ENCODE assay signal across 1 cellular context in genomic region chr7:111561909-111562732, GRCh38.
TF ChIP-seq lines count a peak whose summit lies in the region.

Gene IMMP2L, minus strand, starts transcription at chr7:111562492.

TF ChIP-seq in K562, 482 proteins besides CTCF, POLR2A, EP300 and RAD21 (continued from another document and continues in another):
- TF ChIP-seq ZBTB11 (CRISPR knock-in tag; IDR thresholded peaks at IDR 0.05) (peak in 1 of 3 experiments; percentile 32; a peak in 1 of 6 replicates), ZNF354B (CRISPR knock-in tag; IDR thresholded peaks at IDR 0.05) (no peak), SUPT5H (IDR thresholded peaks at IDR 0.05) (peak; percentile 75), NCOA4 (IDR thresholded peaks at IDR 0.05; ENCODE audit: partially characterized antibody) (no peak), POLR3G (IDR thresholded peaks at IDR 0.05; ENCODE audit: extremely low read depth, insufficient read length, insufficient replicate concordance) (no peak), IRF1 (CRISPR knock-in tag; IDR thresholded peaks at IDR 0.05; ENCODE audit: borderline replicate concordance) (peak; percentile 97; the same call in 1 of the 2 replicates), MYNN (IDR thresholded peaks at IDR 0.05) (peak; percentile 59), MYNN (CRISPR knock-in tag; IDR thresholded peaks at IDR 0.05) (no peak), TRIM24 (IDR thresholded peaks at IDR 0.05) (peak in 1 of 2 experiments; percentile 27; a peak in 1 of 4 replicates), RB1 (IDR thresholded peaks at IDR 0.05; ENCODE audit: low read depth) (peak; percentile 85), ZNF311 (CRISPR knock-in tag; IDR thresholded peaks at IDR 0.05) (no peak), C11orf30 (IDR thresholded peaks at IDR 0.05; ENCODE audit: low read depth) (no peak), TFE3 (CRISPR knock-in tag; IDR thresholded peaks at IDR 0.05) (no peak; the same call in 1 of the 2 replicates), TOE1 (IDR thresholded peaks at IDR 0.05; ENCODE audit: borderline replicate concordance) (peak; percentile 94), TOE1 (CRISPR knock-in tag; IDR thresholded peaks at IDR 0.05; ENCODE audit: borderline replicate concordance, low read depth) (no peak), CCAR2 (IDR thresholded peaks at IDR 0.05; ENCODE audit: low read depth, low read length) (no peak), IRF2 (CRISPR knock-in tag; IDR thresholded peaks at IDR 0.05) (0 out of 2 replicates have a peak, but pooled peaks have one; percentile 57), MAFG (tag; conservative IDR thresholded peaks at IDR 0.05) (no peak), MEIS2 (IDR thresholded peaks at IDR 0.05; ENCODE audit: partially characterized antibody) (peak; percentile 83), UBTF (IDR thresholded peaks at IDR 0.05; ENCODE audit: borderline replicate concordance in 1 of 2, low read depth in 2 of 2, low read length in 2 of 2) (peak; percentile 79 to 88; a peak in 3 of 4 replicates), BRF2 (IDR thresholded peaks at IDR 0.05; ENCODE audit: borderline replicate concordance, insufficient read depth, insufficient read length) (no peak), ZKSCAN8 (CRISPR knock-in tag; IDR thresholded peaks at IDR 0.05) (no peak), SAP30 (IDR thresholded peaks at IDR 0.05; ENCODE audit: borderline replicate concordance, insufficient read depth, low read depth, low read length, poor library complexity, severe bottlenecking) (peak; percentile 78), SMC3 (conservative IDR thresholded peaks at IDR 0.05; ENCODE audit: insufficient read depth, low read depth, low read length) (peak; percentile 38; the same call in 1 of the 2 replicates), MAFF (IDR thresholded peaks at IDR 0.05; ENCODE audit: low read length) (no peak), ZKSCAN3 (CRISPR knock-in tag; IDR thresholded peaks at IDR 0.05) (no peak), SP2 (IDR thresholded peaks at IDR 0.05; ENCODE audit: extremely low read depth, low read depth, low read length, poor library complexity, severe bottlenecking) (no peak), RBM22 (IDR thresholded peaks at IDR 0.05; ENCODE audit: low read depth, low read length, poor library complexity, severe bottlenecking) (peak; percentile 69), ZNF584 (CRISPR knock-in tag; IDR thresholded peaks at IDR 0.05; ENCODE audit: low read depth) (no peak), HNRNPH1 (optimal IDR thresholded peaks at IDR 0.05; ENCODE audit: low read depth, low read length) (peak; percentile 48), RBM25 (IDR thresholded peaks at IDR 0.05; ENCODE audit: low read depth, low read length, severe bottlenecking) (peak; percentile 41), TEAD4 (IDR thresholded peaks at IDR 0.05; ENCODE audit: low read length) (peak; percentile 55), TEAD4 (CRISPR knock-in tag; IDR thresholded peaks at IDR 0.05; ENCODE audit: borderline replicate concordance) (peak; percentile 92; the same call in 1 of the 2 replicates)
- TF ChIP-seq, protein P1, sequence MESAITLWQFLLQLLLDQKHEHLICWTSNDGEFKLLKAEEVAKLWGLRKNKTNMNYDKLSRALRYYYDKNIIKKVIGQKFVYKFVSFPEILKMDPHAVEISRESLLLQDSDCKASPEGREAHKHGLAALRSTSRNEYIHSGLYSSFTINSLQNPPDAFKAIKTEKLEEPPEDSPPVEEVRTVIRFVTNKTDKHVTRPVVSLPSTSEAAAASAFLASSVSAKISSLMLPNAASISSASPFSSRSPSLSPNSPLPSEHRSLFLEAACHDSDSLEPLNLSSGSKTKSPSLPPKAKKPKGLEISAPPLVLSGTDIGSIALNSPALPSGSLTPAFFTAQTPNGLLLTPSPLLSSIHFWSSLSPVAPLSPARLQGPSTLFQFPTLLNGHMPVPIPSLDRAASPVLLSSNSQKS (CRISPR knock-in tag; IDR thresholded peaks at IDR 0.05) = no peak
- TF ChIP-seq, protein P2, sequence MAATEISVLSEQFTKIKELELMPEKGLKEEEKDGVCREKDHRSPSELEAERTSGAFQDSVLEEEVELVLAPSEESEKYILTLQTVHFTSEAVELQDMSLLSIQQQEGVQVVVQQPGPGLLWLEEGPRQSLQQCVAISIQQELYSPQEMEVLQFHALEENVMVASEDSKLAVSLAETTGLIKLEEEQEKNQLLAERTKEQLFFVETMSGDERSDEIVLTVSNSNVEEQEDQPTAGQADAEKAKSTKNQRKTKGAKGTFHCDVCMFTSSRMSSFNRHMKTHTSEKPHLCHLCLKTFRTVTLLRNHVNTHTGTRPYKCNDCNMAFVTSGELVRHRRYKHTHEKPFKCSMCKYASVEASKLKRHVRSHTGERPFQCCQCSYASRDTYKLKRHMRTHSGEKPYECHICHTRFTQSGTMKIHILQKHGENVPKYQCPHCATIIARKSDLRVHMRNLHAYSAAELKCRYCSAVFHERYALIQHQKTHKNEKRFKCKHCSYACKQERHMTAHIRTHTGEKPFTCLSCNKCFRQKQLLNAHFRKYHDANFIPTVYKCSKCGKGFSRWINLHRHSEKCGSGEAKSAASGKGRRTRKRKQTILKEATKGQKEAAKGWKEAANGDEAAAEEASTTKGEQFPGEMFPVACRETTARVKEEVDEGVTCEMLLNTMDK (IDR thresholded peaks at IDR 0.05; ENCODE audit: borderline replicate concordance, insufficient read depth, low read depth, low read length, poor library complexity, severe bottlenecking) = peak; percentile 17
- TF ChIP-seq, protein P3, sequence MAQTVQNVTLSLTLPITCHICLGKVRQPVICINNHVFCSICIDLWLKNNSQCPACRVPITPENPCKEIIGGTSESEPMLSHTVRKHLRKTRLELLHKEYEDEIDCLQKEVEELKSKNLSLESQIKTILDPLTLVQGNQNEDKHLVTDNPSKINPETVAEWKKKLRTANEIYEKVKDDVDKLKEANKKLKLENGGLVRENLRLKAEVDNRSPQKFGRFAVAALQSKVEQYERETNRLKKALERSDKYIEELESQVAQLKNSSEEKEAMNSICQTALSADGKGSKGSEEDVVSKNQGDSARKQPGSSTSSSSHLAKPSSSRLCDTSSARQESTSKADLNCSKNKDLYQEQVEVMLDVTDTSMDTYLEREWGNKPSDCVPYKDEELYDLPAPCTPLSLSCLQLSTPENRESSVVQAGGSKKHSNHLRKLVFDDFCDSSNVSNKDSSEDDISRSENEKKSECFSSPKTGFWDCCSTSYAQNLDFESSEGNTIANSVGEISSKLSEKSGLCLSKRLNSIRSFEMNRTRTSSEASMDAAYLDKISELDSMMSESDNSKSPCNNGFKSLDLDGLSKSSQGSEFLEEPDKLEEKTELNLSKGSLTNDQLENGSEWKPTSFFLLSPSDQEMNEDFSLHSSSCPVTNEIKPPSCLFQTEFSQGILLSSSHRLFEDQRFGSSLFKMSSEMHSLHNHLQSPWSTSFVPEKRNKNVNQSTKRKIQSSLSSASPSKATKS (CRISPR knock-in tag; IDR thresholded peaks at IDR 0.05) = no peak
- TF ChIP-seq, protein P4, sequence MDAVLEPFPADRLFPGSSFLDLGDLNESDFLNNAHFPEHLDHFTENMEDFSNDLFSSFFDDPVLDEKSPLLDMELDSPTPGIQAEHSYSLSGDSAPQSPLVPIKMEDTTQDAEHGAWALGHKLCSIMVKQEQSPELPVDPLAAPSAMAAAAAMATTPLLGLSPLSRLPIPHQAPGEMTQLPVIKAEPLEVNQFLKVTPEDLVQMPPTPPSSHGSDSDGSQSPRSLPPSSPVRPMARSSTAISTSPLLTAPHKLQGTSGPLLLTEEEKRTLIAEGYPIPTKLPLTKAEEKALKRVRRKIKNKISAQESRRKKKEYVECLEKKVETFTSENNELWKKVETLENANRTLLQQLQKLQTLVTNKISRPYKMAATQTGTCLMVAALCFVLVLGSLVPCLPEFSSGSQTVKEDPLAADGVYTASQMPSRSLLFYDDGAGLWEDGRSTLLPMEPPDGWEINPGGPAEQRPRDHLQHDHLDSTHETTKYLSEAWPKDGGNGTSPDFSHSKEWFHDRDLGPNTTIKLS (IDR thresholded peaks at IDR 0.05; ENCODE audit: borderline replicate concordance, low read depth) = peak; percentile 81; the same call in 1 of the 2 replicates
- TF ChIP-seq, protein P5, sequence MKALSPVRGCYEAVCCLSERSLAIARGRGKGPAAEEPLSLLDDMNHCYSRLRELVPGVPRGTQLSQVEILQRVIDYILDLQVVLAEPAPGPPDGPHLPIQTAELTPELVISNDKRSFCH (CRISPR knock-in tag; IDR thresholded peaks at IDR 0.05) = no peak
- TF ChIP-seq, protein P5 (tag; IDR thresholded peaks at IDR 0.05) = peak; percentile 23; the same call in 1 of the 2 replicates
